In the genomic region with DNA sequence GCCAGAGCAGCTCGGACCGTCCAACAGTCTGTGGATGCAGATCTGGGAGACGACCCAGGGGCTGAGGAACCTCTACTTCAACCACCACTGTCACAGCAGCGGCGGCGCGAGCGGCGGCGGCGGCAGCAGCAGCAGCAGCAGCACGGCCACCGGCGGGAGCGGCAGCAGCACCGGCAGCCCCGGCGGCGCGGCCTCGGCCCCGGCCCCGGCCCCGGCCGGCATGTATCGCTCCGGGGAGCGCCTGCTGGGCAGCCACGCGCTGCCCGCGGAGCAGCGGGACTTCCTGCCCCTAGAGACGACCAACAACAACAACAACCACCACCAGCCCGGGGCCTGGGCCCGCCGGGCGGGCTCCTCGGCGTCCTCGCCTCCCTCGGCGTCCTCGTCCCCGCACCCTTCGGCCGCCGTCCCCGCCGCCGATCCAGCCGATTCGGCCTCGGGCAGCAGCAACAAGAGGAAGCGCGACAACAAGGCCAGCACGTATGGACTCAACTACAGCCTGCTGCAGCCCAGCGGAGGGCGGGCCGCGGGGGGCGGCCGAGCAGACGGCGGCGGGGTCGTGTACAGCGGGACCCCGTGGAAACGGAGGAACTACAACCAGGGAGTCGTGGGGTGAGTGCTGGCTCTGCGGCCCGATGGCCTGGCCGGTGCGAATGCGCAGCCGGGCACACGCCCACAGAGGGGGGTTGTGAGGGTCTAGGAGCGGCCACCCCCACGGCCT, we compare ENCODE assay signal across 1 cellular context.
TF ChIP-seq lines count a peak whose summit lies in the region.

No MANE protein-coding gene starts in this region.

TF ChIP-seq in HepG2, 621 proteins besides CTCF, POLR2A, EP300 and RAD21 (continued from another document and continues in another):
- TF ChIP-seq NRL (CRISPR knock-in tag; IDR thresholded peaks at IDR 0.05; ENCODE audit: borderline replicate concordance) (peak; percentile 81), ZNF772 (CRISPR knock-in tag; IDR thresholded peaks at IDR 0.05) (no peak), ZNF10 (CRISPR knock-in tag; IDR thresholded peaks at IDR 0.05; ENCODE audit: borderline replicate concordance, low read depth) (no peak), YEATS4 (CRISPR knock-in tag; IDR thresholded peaks at IDR 0.05; ENCODE audit: borderline replicate concordance) (peak; percentile 56; the same call in 1 of the 2 replicates), RBFOX2 (IDR thresholded peaks at IDR 0.05; ENCODE audit: low read depth, low read length) (peak; percentile 74), NCOA1 (CRISPR knock-in tag; IDR thresholded peaks at IDR 0.05) (no peak), PLRG1 (conservative IDR thresholded peaks at IDR 0.05) (no peak), ZSCAN25 (CRISPR knock-in tag; IDR thresholded peaks at IDR 0.05) (0 out of 2 replicates have a peak, but pooled peaks have one; percentile 50), ELF1 (CRISPR knock-in tag; IDR thresholded peaks at IDR 0.05) (no peak), ZMAT5 (CRISPR knock-in tag; IDR thresholded peaks at IDR 0.05; ENCODE audit: borderline replicate concordance, low read depth) (no peak), ZHX2 (IDR thresholded peaks at IDR 0.05; ENCODE audit: low read depth) (no peak), ZHX2 (CRISPR knock-in tag; IDR thresholded peaks at IDR 0.05; ENCODE audit: borderline replicate concordance) (no peak), ZNF383 (CRISPR knock-in tag; IDR thresholded peaks at IDR 0.05; ENCODE audit: borderline replicate concordance) (0 out of 2 replicates have a peak, but pooled peaks have one; percentile 89), JUNB (CRISPR knock-in tag; IDR thresholded peaks at IDR 0.05; ENCODE audit: borderline replicate concordance) (no peak), ZNF558 (CRISPR knock-in tag; IDR thresholded peaks at IDR 0.05; ENCODE audit: borderline replicate concordance) (peak; percentile 26; the same call in 1 of the 2 replicates), E2F2 (CRISPR knock-in tag; IDR thresholded peaks at IDR 0.05; ENCODE audit: borderline replicate concordance) (peak; percentile 61; the same call in 1 of the 2 replicates), ZFX (CRISPR knock-in tag; IDR thresholded peaks at IDR 0.05; ENCODE audit: low read depth) (peak; percentile 55), ZNF501 (CRISPR knock-in tag; IDR thresholded peaks at IDR 0.05) (peak; percentile 73; the same call in 1 of the 2 replicates), ISL2 (CRISPR knock-in tag; IDR thresholded peaks at IDR 0.05) (0 out of 2 replicates have a peak, but pooled peaks have one; percentile 17), MXD3 (CRISPR knock-in tag; IDR thresholded peaks at IDR 0.05) (peak; percentile 82; the same call in 1 of the 2 replicates), TCF7L2 (IDR thresholded peaks at IDR 0.05; ENCODE audit: low read depth, low read length) (no peak), THRA (CRISPR knock-in tag; IDR thresholded peaks at IDR 0.05; ENCODE audit: borderline replicate concordance) (no peak), CEBPG (CRISPR knock-in tag; IDR thresholded peaks at IDR 0.05) (no peak), NR0B2 (CRISPR knock-in tag; IDR thresholded peaks at IDR 0.05) (no peak; the same call in 1 of the 2 replicates), HNRNPK (IDR thresholded peaks at IDR 0.05; ENCODE audit: low read depth, low read length, poor library complexity, severe bottlenecking) (peak; percentile 96), RARA (CRISPR knock-in tag; IDR thresholded peaks at IDR 0.05) (no peak), ZNF567 (CRISPR knock-in tag; IDR thresholded peaks at IDR 0.05; ENCODE audit: borderline replicate concordance) (no peak), ZNF766 (CRISPR knock-in tag; IDR thresholded peaks at IDR 0.05; ENCODE audit: borderline replicate concordance) (0 out of 2 replicates have a peak, but pooled peaks have one; percentile 36), ZNF883 (CRISPR knock-in tag; IDR thresholded peaks at IDR 0.05; ENCODE audit: not compliant biosample characterization) (peak; percentile 85)
- TF ChIP-seq, protein P1, sequence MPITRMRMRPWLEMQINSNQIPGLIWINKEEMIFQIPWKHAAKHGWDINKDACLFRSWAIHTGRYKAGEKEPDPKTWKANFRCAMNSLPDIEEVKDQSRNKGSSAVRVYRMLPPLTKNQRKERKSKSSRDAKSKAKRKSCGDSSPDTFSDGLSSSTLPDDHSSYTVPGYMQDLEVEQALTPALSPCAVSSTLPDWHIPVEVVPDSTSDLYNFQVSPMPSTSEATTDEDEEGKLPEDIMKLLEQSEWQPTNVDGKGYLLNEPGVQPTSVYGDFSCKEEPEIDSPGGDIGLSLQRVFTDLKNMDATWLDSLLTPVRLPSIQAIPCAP (CRISPR knock-in tag; IDR thresholded peaks at IDR 0.05; ENCODE audit: low read depth) = no peak
- TF ChIP-seq, protein P2, sequence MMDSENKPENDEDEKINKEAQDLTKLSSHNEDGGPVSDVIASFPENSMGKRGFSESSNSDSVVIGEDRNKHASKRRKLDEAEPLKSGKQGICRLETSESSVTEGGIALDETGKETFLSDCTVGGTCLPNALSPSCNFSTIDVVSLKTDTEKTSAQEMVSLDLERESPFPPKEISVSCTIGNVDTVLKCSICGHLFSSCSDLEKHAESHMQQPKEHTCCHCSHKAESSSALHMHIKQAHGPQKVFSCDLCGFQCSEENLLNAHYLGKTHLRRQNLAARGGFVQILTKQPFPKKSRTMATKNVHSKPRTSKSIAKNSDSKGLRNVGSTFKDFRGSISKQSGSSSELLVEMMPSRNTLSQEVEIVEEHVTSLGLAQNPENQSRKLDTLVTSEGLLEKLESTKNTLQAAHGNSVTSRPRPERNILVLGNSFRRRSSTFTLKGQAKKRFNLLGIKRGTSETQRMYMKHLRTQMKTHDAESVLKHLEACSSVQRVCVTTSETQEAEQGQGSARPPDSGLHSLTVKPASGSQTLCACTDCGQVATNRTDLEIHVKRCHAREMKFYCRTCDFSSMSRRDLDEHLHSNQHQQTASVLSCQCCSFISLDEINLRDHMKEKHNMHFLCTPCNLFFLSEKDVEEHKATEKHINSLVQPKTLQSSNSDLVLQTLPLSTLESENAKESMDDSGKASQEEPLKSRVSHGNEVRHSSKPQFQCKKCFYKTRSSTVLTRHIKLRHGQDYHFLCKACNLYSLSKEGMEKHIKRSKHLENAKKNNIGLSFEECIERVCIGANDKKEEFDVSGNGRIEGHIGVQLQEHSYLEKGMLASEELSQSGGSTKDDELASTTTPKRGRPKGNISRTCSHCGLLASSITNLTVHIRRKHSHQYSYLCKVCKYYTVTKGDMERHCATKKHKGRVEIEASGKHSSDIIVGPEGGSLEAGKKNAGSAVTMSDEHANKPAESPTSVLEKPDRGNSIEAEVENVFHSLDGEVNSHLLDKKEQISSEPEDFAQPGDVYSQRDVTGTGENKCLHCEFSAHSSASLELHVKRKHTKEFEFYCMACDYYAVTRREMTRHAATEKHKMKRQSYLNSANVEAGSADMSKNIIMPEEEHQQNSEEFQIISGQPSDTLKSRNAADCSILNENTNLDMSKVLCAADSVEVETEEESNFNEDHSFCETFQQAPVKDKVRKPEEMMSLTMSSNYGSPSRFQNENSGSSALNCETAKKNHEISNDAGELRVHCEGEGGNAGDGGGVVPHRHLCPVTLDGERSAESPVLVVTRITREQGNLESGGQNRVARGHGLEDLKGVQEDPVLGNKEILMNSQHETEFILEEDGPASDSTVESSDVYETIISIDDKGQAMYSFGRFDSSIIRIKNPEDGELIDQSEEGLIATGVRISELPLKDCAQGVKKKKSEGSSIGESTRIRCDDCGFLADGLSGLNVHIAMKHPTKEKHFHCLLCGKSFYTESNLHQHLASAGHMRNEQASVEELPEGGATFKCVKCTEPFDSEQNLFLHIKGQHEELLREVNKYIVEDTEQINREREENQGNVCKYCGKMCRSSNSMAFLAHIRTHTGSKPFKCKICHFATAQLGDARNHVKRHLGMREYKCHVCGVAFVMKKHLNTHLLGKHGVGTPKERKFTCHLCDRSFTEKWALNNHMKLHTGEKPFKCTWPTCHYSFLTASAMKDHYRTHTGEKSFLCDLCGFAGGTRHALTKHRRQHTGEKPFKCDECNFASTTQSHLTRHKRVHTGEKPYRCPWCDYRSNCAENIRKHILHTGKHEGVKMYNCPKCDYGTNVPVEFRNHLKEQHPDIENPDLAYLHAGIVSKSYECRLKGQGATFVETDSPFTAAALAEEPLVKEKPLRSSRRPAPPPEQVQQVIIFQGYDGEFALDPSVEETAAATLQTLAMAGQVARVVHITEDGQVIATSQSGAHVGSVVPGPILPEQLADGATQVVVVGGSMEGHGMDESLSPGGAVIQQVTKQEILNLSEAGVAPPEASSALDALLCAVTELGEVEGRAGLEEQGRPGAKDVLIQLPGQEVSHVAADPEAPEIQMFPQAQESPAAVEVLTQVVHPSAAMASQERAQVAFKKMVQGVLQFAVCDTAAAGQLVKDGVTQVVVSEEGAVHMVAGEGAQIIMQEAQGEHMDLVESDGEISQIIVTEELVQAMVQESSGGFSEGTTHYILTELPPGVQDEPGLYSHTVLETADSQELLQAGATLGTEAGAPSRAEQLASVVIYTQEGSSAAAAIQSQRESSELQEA (CRISPR knock-in tag; IDR thresholded peaks at IDR 0.05; ENCODE audit: not compliant biosample characterization) = peak; percentile 18
- TF ChIP-seq, protein P3, sequence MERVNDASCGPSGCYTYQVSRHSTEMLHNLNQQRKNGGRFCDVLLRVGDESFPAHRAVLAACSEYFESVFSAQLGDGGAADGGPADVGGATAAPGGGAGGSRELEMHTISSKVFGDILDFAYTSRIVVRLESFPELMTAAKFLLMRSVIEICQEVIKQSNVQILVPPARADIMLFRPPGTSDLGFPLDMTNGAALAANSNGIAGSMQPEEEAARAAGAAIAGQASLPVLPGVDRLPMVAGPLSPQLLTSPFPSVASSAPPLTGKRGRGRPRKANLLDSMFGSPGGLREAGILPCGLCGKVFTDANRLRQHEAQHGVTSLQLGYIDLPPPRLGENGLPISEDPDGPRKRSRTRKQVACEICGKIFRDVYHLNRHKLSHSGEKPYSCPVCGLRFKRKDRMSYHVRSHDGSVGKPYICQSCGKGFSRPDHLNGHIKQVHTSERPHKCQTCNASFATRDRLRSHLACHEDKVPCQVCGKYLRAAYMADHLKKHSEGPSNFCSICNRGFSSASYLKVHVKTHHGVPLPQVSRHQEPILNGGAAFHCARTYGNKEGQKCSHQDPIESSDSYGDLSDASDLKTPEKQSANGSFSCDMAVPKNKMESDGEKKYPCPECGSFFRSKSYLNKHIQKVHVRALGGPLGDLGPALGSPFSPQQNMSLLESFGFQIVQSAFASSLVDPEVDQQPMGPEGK (CRISPR knock-in tag; IDR thresholded peaks at IDR 0.05) = peak; percentile 55; the same call in 1 of the 2 replicates
